ENCODE assay signal across 35 cellular contexts in the genomic region with DNA sequence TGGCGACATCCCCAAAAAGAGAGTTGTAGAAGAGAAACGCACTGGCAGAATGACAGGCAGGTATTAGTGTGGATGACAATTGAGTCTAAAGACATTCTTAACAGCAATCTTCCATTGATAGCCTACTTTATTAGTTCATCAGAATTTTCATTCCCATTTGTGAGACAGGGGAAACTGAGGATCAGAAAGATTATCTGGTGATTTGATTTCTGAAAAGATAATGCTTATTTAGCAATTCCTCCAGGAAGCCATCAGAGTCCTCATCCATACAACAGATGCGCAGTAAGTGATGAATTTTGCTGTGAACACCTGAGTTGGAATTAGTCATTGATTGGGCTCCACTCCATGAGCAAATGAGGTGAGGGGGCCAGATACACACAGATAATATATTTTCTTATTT.
"Had no signal": no experiment of that assay in that cellular context is flagged by ENCODE, and none has a peak within 500 bp of the region (broad histone marks: within the 10 kb centered on the region; RNA-seq: fewer than 3 reads in every experiment).

No MANE protein-coding gene starts in this region.

- H3K4me3 ChIP-seq: adrenal gland, body of pancreas, breast epithelium had no signal

- DNase-seq: activated B cell treated with CpG ODN at 0.5 μM for 24 hours; activated CD4-positive, alpha-beta memory T cell treated with anti-CD3 and anti-CD28 coated beads for 36 hours; activated CD4-positive, alpha-beta T cell treated with anti-CD3 and anti-CD28 coated beads for 4 hours; activated CD4-positive, alpha-beta T cell treated with anti-CD3 and anti-CD28 coated beads, Interleukin-2, amount 10 ng/mL, durations not matched to agents 24 days and 14 days; activated CD4-positive, alpha-beta T cell treated with anti-CD3 and anti-CD28 coated beads, Interleukin-2, amount 50 U/mL, for 1 hour; activated CD4-positive, alpha-beta T cell treated with anti-CD3 and anti-CD28 coated beads, Interleukin-2, amount 50 U/mL, for 4 hours; activated CD4-positive, CD25-positive, alpha-beta regulatory T cell treated with anti-CD3 and anti-CD28 coated beads, Interleukin-2, amount 50 U/mL, for 72 hours; activated CD8-positive, alpha-beta memory T cell treated with anti-CD3 and anti-CD28 coated beads, Interleukin-2, amount 50 U/mL, for 4 hours; activated CD8-positive, alpha-beta T cell treated with anti-CD3 and anti-CD28 coated beads for 36 hours; activated effector memory CD4-positive, alpha-beta T cell treated with anti-CD3 and anti-CD28 coated beads, Interleukin-2, amount 50 U/mL, for 16 hours; activated gamma-delta T cell treated with Interleukin-2 at 50 U/mL for 16 hours; activated naive CD4-positive, alpha-beta T cell; activated naive CD4-positive, alpha-beta T cell treated with anti-CD3 and anti-CD28 coated beads for 36 hours; activated naive CD4-positive, alpha-beta T cell treated with anti-CD3 and anti-CD28 coated beads, Interleukin-2, amount 50 U/mL, for 16 hours; activated naive CD8-positive, alpha-beta T cell treated with anti-CD3 and anti-CD28 coated beads for 36 hours; activated T-cell treated with anti-CD3 and anti-CD28 coated beads for 4 hours; activated T-cell treated with anti-CD3 and anti-CD28 coated beads, Interleukin-2, amount 50 U/mL, for 1 hour; activated T-cell treated with anti-CD3 and anti-CD28 coated beads, Interleukin-2, amount 50 U/mL, for 4 hours; activated T-cell treated with anti-CD3 and anti-CD28 coated beads, Interleukin-2, amount 50 U/mL, for 72 hours; adrenal gland; amniotic stem cell; body of pancreas; brain microvascular endothelial cell; central memory CD4-positive, alpha-beta T cell; T-helper 2 cell; T-helper 9 cell had no signal

- H3K27ac Mint-ChIP-seq: activated CD4-positive, alpha-beta memory T cell treated with anti-CD3 and anti-CD28 coated beads for 36 hours; activated CD4-positive, alpha-beta T cell treated with anti-CD3 and anti-CD28 coated beads, Interleukin-2, amount 10 ng/mL, durations not matched to agents 24 days and 14 days; activated CD8-positive, alpha-beta T cell treated with anti-CD3 and anti-CD28 coated beads for 36 hours; activated naive CD4-positive, alpha-beta T cell treated with anti-CD3 and anti-CD28 coated beads for 36 hours; activated naive CD4-positive, alpha-beta T cell treated with anti-CD3 and anti-CD28 coated beads, Interleukin-2, amount 50 U/mL, for 72 hours; activated naive CD8-positive, alpha-beta T cell treated with anti-CD3 and anti-CD28 coated beads for 36 hours; activated T-cell treated with anti-CD3 and anti-CD28 coated beads, Interleukin-2, amount 50 U/mL, for 72 hours; activated T-helper 1 cell treated with anti-CD3 and anti-CD28 coated beads, Interleukin-12 subunit alpha, Interleukin-12 subunit beta, Interleukin-2, Interleukin-4 antibody, amounts not matched to agents 30 ng/mL and 10 ng/mL and 1 ng/mL, durations not matched to agents 14 hours and 24 hours and 36 hours; activated T-helper 17 cell treated with anti-CD3 and anti-CD28 coated beads, Interleukin-2, amount 50 U/mL, for 72 hours; T-helper 1 cell treated with Interleukin-12 subunit alpha and Interleukin-12 subunit beta and Interleukin-4 antibody, amounts not matched to agents 30 μg/mL and 1 μg/mL, for 36 hours; T-helper 2 cell treated with Interferon-gamma antibody and Interleukin-4, amounts not matched to agents 5 μg/mL and 100 μg/mL, for 36 hours had no signal

- H3K36me3 Mint-ChIP-seq: activated CD4-positive, alpha-beta memory T cell treated with anti-CD3 and anti-CD28 coated beads for 36 hours; activated naive CD4-positive, alpha-beta T cell treated with anti-CD3 and anti-CD28 coated beads, Interleukin-2, amount 50 U/mL, for 72 hours; activated naive CD8-positive, alpha-beta T cell treated with anti-CD3 and anti-CD28 coated beads for 36 hours had no signal

- H3K4me3 Mint-ChIP-seq: activated B cell treated with CpG ODN at 0.5 μM for 24 hours; activated CD4-positive, alpha-beta memory T cell treated with anti-CD3 and anti-CD28 coated beads for 36 hours; activated CD4-positive, alpha-beta T cell treated with anti-CD3 and anti-CD28 coated beads, Interleukin-2, amount 10 ng/mL, durations not matched to agents 24 days and 14 days; activated CD8-positive, alpha-beta T cell treated with anti-CD3 and anti-CD28 coated beads for 36 hours; activated naive CD4-positive, alpha-beta T cell treated with anti-CD3 and anti-CD28 coated beads for 36 hours; activated naive CD8-positive, alpha-beta T cell treated with anti-CD3 and anti-CD28 coated beads for 36 hours; activated T-cell treated with anti-CD3 and anti-CD28 coated beads, Interleukin-2, amount 50 U/mL, for 4 hours; activated T-cell treated with anti-CD3 and anti-CD28 coated beads, Interleukin-2, amount 50 U/mL, for 72 hours; activated T-helper 1 cell treated with anti-CD3 and anti-CD28 coated beads, Interleukin-12 subunit alpha, Interleukin-12 subunit beta, Interleukin-2, Interleukin-4 antibody, amounts not matched to agents 30 ng/mL and 10 ng/mL and 1 ng/mL, durations not matched to agents 14 hours and 24 hours and 36 hours; activated T-helper 17 cell treated with anti-CD3 and anti-CD28 coated beads, Interleukin-2, amount 50 U/mL, for 72 hours; T-helper 1 cell treated with Interleukin-12 subunit alpha and Interleukin-12 subunit beta and Interleukin-4 antibody, amounts not matched to agents 30 μg/mL and 1 μg/mL, for 36 hours; T-helper 2 cell treated with Interferon-gamma antibody and Interleukin-4, amounts not matched to agents 5 μg/mL and 100 μg/mL, for 36 hours had no signal

- H3K36me3 ChIP-seq: adrenal gland, brain microvascular endothelial cell, breast epithelium had no signal

- ATAC-seq: activated CD8-positive, alpha-beta T cell treated with anti-CD3 and anti-CD28 coated beads for 36 hours; activated naive CD4-positive, alpha-beta T cell treated with anti-CD3 and anti-CD28 coated beads, Interleukin-2, amount 50 U/mL, for 72 hours; activated T-cell treated with anti-CD3 and anti-CD28 coated beads, Interleukin-2, amount 50 U/mL, for 4 hours; activated T-cell treated with anti-CD3 and anti-CD28 coated beads, Interleukin-2, amount 50 U/mL, for 72 hours; activated T-helper 17 cell treated with anti-CD3 and anti-CD28 coated beads, Interleukin-2, amount 50 U/mL, for 72 hours; body of pancreas had no signal

- H3K4me1 ChIP-seq: breast epithelium had no signal

- H3K4me1 Mint-ChIP-seq: activated CD4-positive, alpha-beta T cell treated with anti-CD3 and anti-CD28 coated beads, Interleukin-2, amount 10 ng/mL, durations not matched to agents 24 days and 14 days; activated naive CD8-positive, alpha-beta T cell treated with anti-CD3 and anti-CD28 coated beads for 36 hours; activated T-helper 17 cell treated with anti-CD3 and anti-CD28 coated beads, Interleukin-2, amount 50 U/mL, for 72 hours had no signal

- H3K9me3 ChIP-seq: adrenal gland, body of pancreas, breast epithelium had no signal

- FAIRE-seq: astrocyte, TTC549 had no signal

- H3K27me3 ChIP-seq: body of pancreas, brain microvascular endothelial cell, breast epithelium had no signal

- H3K9me3 Mint-ChIP-seq: activated B cell treated with CpG ODN at 0.5 μM for 24 hours; activated CD4-positive, alpha-beta memory T cell treated with anti-CD3 and anti-CD28 coated beads for 36 hours; activated CD4-positive, alpha-beta T cell treated with anti-CD3 and anti-CD28 coated beads, Interleukin-2, amount 10 ng/mL, durations not matched to agents 24 days and 14 days; activated CD8-positive, alpha-beta T cell treated with anti-CD3 and anti-CD28 coated beads for 36 hours; activated naive CD4-positive, alpha-beta T cell treated with anti-CD3 and anti-CD28 coated beads for 36 hours; activated naive CD4-positive, alpha-beta T cell treated with anti-CD3 and anti-CD28 coated beads, Interleukin-2, amount 50 U/mL, for 72 hours; activated naive CD8-positive, alpha-beta T cell treated with anti-CD3 and anti-CD28 coated beads for 36 hours; activated T-cell treated with anti-CD3 and anti-CD28 coated beads, Interleukin-2, amount 50 U/mL, for 4 hours; activated T-helper 1 cell treated with anti-CD3 and anti-CD28 coated beads, Interleukin-12 subunit alpha, Interleukin-12 subunit beta, Interleukin-2, Interleukin-4 antibody, amounts not matched to agents 30 ng/mL and 10 ng/mL and 1 ng/mL, durations not matched to agents 14 hours and 24 hours and 36 hours; T-helper 1 cell treated with Interleukin-12 subunit alpha and Interleukin-12 subunit beta and Interleukin-4 antibody, amounts not matched to agents 30 μg/mL and 1 μg/mL, for 36 hours; T-helper 2 cell treated with Interferon-gamma antibody and Interleukin-4, amounts not matched to agents 5 μg/mL and 100 μg/mL, for 36 hours had no signal

- H3K27ac ChIP-seq: adrenal gland, body of pancreas, brain microvascular endothelial cell, breast epithelium, VCaP had no signal

- H3K27me3 Mint-ChIP-seq: activated B cell treated with CpG ODN at 0.5 μM for 24 hours; activated CD8-positive, alpha-beta T cell treated with anti-CD3 and anti-CD28 coated beads for 36 hours had no signal
